In genomic region chr15:89998141-89998661, GRCh38 we compare ENCODE assay signal across 1 cellular context.
TF ChIP-seq lines count a peak whose summit lies in the region.

No MANE protein-coding gene starts in this region.

TF ChIP-seq in K562, 482 proteins besides CTCF, POLR2A, EP300 and RAD21 (continued from another document):
- TF ChIP-seq NR0B1 (IDR thresholded peaks at IDR 0.05; ENCODE audit: partially characterized antibody): no peak
- peak; percentile 86; the same call in 1 of the 2 replicates for TF ChIP-seq JUN (IDR thresholded peaks at IDR 0.05; ENCODE audit: borderline replicate concordance, low read depth, low read length)
- no peak for TF ChIP-seq JUN (CRISPR knock-in tag; IDR thresholded peaks at IDR 0.05; ENCODE audit: borderline replicate concordance)
- TF ChIP-seq ZBTB11 (CRISPR knock-in tag; IDR thresholded peaks at IDR 0.05): peak in 1 of 3 experiments; percentile 39; a peak in 1 of 6 replicates
- TF ChIP-seq E2F1 (CRISPR knock-in tag; IDR thresholded peaks at IDR 0.05): no peak
- TF ChIP-seq ARID1B (IDR thresholded peaks at IDR 0.05): peak; percentile 53
- TF ChIP-seq ELF1 (tag; IDR thresholded peaks at IDR 0.05): no peak
- no peak for TF ChIP-seq ZNF239 (CRISPR knock-in tag; IDR thresholded peaks at IDR 0.05)
- no peak for TF ChIP-seq RBM15 (IDR thresholded peaks at IDR 0.05; ENCODE audit: insufficient read depth, low read length)
- TF ChIP-seq KDM1A (IDR thresholded peaks at IDR 0.05): peak; percentile 88
- no peak for TF ChIP-seq MEF2D (tag; conservative IDR thresholded peaks at IDR 0.05; ENCODE audit: low read depth)
- 0 out of 2 replicates have a peak, but pooled peaks have one; percentile 30 for TF ChIP-seq DPF2 (IDR thresholded peaks at IDR 0.05)
- peak; percentile 85 for TF ChIP-seq JUND (IDR thresholded peaks at IDR 0.05; ENCODE audit: borderline replicate concordance, low read depth, low read length)
- TF ChIP-seq JUND (tag; IDR thresholded peaks at IDR 0.05; ENCODE audit: borderline replicate concordance, low read depth, low read length): peak; percentile 57; the same call in 1 of the 3 replicates
- TF ChIP-seq STAG1 (CRISPR knock-in tag; IDR thresholded peaks at IDR 0.05; ENCODE audit: borderline replicate concordance): no peak
- no peak for TF ChIP-seq RBM17 (IDR thresholded peaks at IDR 0.05; ENCODE audit: borderline replicate concordance, low read depth, low read length)
- no peak for TF ChIP-seq PRPF4 (IDR thresholded peaks at IDR 0.05; ENCODE audit: insufficient read depth, low read depth, low read length, poor library complexity, severe bottlenecking)
- TF ChIP-seq SMARCE1 (IDR thresholded peaks at IDR 0.05): peak; percentile 39; the same call in 1 of the 2 replicates
